12 cellular contexts compared by ENCODE assay signal in the genomic region with DNA sequence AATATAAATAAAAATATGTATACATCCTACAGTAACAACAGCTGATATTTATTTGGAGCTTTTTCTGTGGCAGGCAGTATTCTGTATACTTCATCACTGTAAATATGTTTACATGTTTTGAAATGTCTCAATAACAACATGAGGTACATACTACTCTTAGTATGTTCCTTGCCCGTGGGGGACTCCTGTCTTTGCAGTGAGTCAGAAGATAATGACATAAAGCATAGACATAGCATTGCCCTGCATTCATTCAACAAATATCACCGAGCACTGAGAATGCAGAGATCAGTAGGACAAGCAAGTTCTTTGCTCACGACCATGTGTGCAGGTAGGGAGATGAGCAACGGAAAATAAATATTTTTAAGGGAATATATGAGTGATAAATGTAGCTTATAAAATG.
A peak's percentile ranks its signal among the peaks of the same experiment; 100 is the strongest.
DNase-seq lines count a peak whose midpoint lies in the region; ATAC-seq, FAIRE-seq and TF ChIP-seq lines count a peak whose summit lies in the region.
"Had no signal": no experiment of that assay in that cellular context is flagged by ENCODE, and none has a peak within 500 bp of the region (broad histone marks: within the 10 kb centered on the region; RNA-seq: fewer than 3 reads in every experiment).

No MANE protein-coding gene starts in this region.

- POLR2A ChIA-PET in H1 (lab: Charles Lee; ENCODE audit: partially characterized antibody) = interaction anchor here (1.4 kb wide), 1 partner anchor 1902 kb away, joined by 8 read pairs; a partner anchor contains a TSS

- no peaks in the 10 kb centered on the region for H3K27me3 ChIP-seq in left ventricle myocardium inferior (ENCODE audit: low read depth)
- no peaks in the 10 kb centered on the region for H3K27me3 ChIP-seq in H1 (replicated peaks in 1 of 4; ENCODE audit: control insufficient read depth in 3 of 4, extremely low read depth in 1 of 4, insufficient read depth in 3 of 4, low read length in 3 of 4)
- no peaks in the 10 kb centered on the region for H3K27me3 ChIP-seq in small intestine (ENCODE audit: control insufficient read depth in 2 of 2, insufficient read depth in 2 of 2, low read length in 2 of 2)
- H3K27me3 ChIP-seq: BLaER1 had no signal

- no peaks in the 10 kb centered on the region for H3K79me1 ChIP-seq in H1 (ENCODE audit: low read depth, low read length)

- H2BK5ac ChIP-seq in H1 (ENCODE audit: low read depth, low read length) = no peak overlapping the region

- no peaks in the 10 kb centered on the region for H3K23me2 ChIP-seq in H1 (ENCODE audit: low read depth, low read length)

- H4K91ac ChIP-seq in H1 (replicated peaks; ENCODE audit: insufficient read length, low read length) = no peak overlapping the region

- ATAC-seq in Right ventricle myocardium superior (ENCODE audit: poor library complexity) = no peak

- peaks cover 0 to 2% of the 10 kb centered on the region in 2 experiments for H4K20me1 ChIP-seq in H1 (replicated peaks in 1 of 2; ENCODE audit: control insufficient read depth in 1 of 2, insufficient read depth in 2 of 2, low read length in 2 of 2)
- H4K20me1 ChIP-seq: BLaER1 had no signal

- no peak overlapping the region for H2BK120ac ChIP-seq in H1 (replicated peaks; ENCODE audit: low read depth, low read length)

- H3K18ac ChIP-seq in H1 (ENCODE audit: extremely low read depth, low read length) = no peak overlapping the region

- peak overlapping the region; percentile 73 for H3K4ac ChIP-seq in H1 (replicated peaks; ENCODE audit: insufficient read length, low read depth, low read length)

- TF ChIP-seq CTCF in left ventricle myocardium inferior (IDR thresholded peaks at IDR 0.05; ENCODE audit: borderline replicate concordance) = no peak
- TF ChIP-seq CTCF in VCaP (conservative IDR thresholded peaks at IDR 0.05) = no peak
- TF ChIP-seq CTCF in H1 (IDR thresholded peaks at IDR 0.05; ENCODE audit: control extremely low read depth in 1 of 3, insufficient read depth in 1 of 3, low read depth in 1 of 3, low read length in 3 of 3) = no peak

- no peak for FAIRE-seq in H1 (lab: Jason Lieb, UNC)
- peak; percentile 27 for FAIRE-seq in urothelium cell line (lab: Jason Lieb, UNC)
- no peak for FAIRE-seq in small intestine (lab: Jason Lieb, UNC)

- H3K9ac ChIP-seq in H1 (replicated peaks in 1 of 4; ENCODE audit: extremely low read depth in 1 of 4, low read depth in 3 of 4, low read length in 3 of 4) = no peak overlapping the region

- intact Hi-C loops in left ventricle myocardium inferior (cut with micrococcal nuclease) (loop anchor here (10.0 kb wide), 1 partner anchor 411 kb away; no protein-coding TSS in a partner anchor), Right ventricle myocardium superior (cut with DNase I) (loop anchor here (5.0 to 10.0 kb wide), 2 partner anchors 49 to 1899 kb away; a partner anchor contains a TSS)

- TF ChIP-seq RAD21 in H1 (IDR thresholded peaks at IDR 0.05 in 1 of 2, conservative IDR thresholded peaks at IDR 0.05 in 1 of 2; ENCODE audit: low read depth in 2 of 2, low read length in 2 of 2) = no peak

- CTCF ChIA-PET in H1 (lab: Charles Lee; ENCODE audit: partially characterized antibody) = interaction anchor here (0.7 to 3.5 kb wide), 83 partner anchors 9 to 1930 kb away, joined by 3 to 40 read pairs (median 4); no protein-coding TSS in a partner anchor

- H3K56ac ChIP-seq in H1 (replicated peaks; ENCODE audit: insufficient read length, low read depth, low read length) = no peak overlapping the region

- no peaks in the 10 kb centered on the region for H3K79me2 ChIP-seq in H1 (ENCODE audit: control insufficient read depth in 1 of 2, insufficient read depth in 2 of 2, low read length in 2 of 2)

- H3K9me3 ChIP-seq in left ventricle myocardium inferior (replicated peaks) (peaks cover 3% of the 10 kb centered on the region), H1 (ENCODE audit: insufficient read depth in 2 of 2, low read depth in 1 of 2, low read length in 1 of 2) (no peaks in the 10 kb centered on the region), small intestine (ENCODE audit: control insufficient read depth, low read depth) (no peaks in the 10 kb centered on the region)
- H3K9me3 ChIP-seq: BLaER1, HAP-1 had no signal

- H3K4me3 ChIP-seq in left ventricle myocardium inferior = no peak overlapping the region
- no peak overlapping the region for H3K4me3 ChIP-seq in H1 (ENCODE audit: extremely low read depth in 1 of 4, insufficient read depth in 2 of 4, low read depth in 3 of 4, low read length in 4 of 4)
- no peak overlapping the region for H3K4me3 ChIP-seq in small intestine (ENCODE audit: low read depth in 1 of 2, low read length in 2 of 2)
- H3K4me3 ChIP-seq: GM23338, HAP-1 had no signal

- H3K4me1 ChIP-seq in left ventricle myocardium inferior (peaks cover 41% of the 10 kb centered on the region), H1 (replicated peaks in 1 of 4; ENCODE audit: control insufficient read depth in 3 of 4, insufficient read depth in 4 of 4, low read length in 3 of 4) (no peaks in the 10 kb centered on the region), small intestine (ENCODE audit: control insufficient read depth in 2 of 2, insufficient read depth in 1 of 2, low read depth in 1 of 2, low read length in 1 of 2) (no peaks in the 10 kb centered on the region)

- no peak overlapping the region for H4K5ac ChIP-seq in H1 (ENCODE audit: insufficient read length, low read depth, low read length)

- 71% methylated on average over 4 of the region's 4 CpGs; no CpG with 5 or more reads in 1 of the 2 experiments for WGBS in H1 (ENCODE audit: extremely low coverage in 1 of 2, insufficient coverage in 1 of 2, insufficient read length in 1 of 2, insufficient replicate concordance in 2 of 2, low coverage in 1 of 2, low lambda C conversion rate in 2 of 2, missing lambda C conversion rate in 1 of 2), 2 experiments
- 50 to 71% (median 59%) methylated on average over 4 of the region's 4 CpGs for WGBS in small intestine, 3 donors

- DNase-seq in left ventricle myocardium inferior = no peak
- no peak for DNase-seq in Right ventricle myocardium superior
- no peak for DNase-seq in H1 (ENCODE audit: low read depth in 1 of 2, low spot score in 2 of 2)
- DNase-seq in urothelium cell line (ENCODE audit: low spot score) = no peak
- no peak for DNase-seq in NCI-H2029 treated with DMSO at 0.1 percent for 48 hours (lab: John Stamatoyannopoulos, UW)
- no peak for DNase-seq in hypothalamus (lab: John Stamatoyannopoulos, UW)
- DNase-seq in small intestine = no peak

- no peaks in the 10 kb centered on the region for H3K36me3 ChIP-seq in left ventricle myocardium inferior
- H3K36me3 ChIP-seq in H1 (ENCODE audit: control insufficient read depth in 2 of 4, insufficient read depth in 4 of 4, low read length in 3 of 4) = no peaks in the 10 kb centered on the region; a peak in 1 of 8 replicates
- no peaks in the 10 kb centered on the region for H3K36me3 ChIP-seq in small intestine (ENCODE audit: control insufficient read depth in 2 of 2, insufficient read depth in 2 of 2, low read length in 2 of 2)
- H3K36me3 ChIP-seq: BLaER1, HAP-1 had no signal

- no peak overlapping the region for H3K23ac ChIP-seq in H1 (ENCODE audit: insufficient read length)

- H2AK5ac ChIP-seq in H1 (ENCODE audit: low read depth, low read length) = no peak overlapping the region

- no peak overlapping the region for H2BK15ac ChIP-seq in H1 (ENCODE audit: low read length)

- no peak overlapping the region for H3K14ac ChIP-seq in H1 (ENCODE audit: insufficient read length)

- TF ChIP-seq POLR2A in H1 (IDR thresholded peaks at IDR 0.05; ENCODE audit: control extremely low read depth in 1 of 2, low read depth in 2 of 2, low read length in 2 of 2) = no peak

- no peak for TF ChIP-seq EP300 in H1 (IDR thresholded peaks at IDR 0.05; ENCODE audit: borderline replicate concordance in 1 of 2, low read depth in 2 of 2, low read length in 2 of 2)

- no peak overlapping the region for H2BK12ac ChIP-seq in H1 (ENCODE audit: low read depth, low read length)

- no peak overlapping the region for H4K8ac ChIP-seq in H1 (ENCODE audit: extremely low read depth, insufficient read depth, low read length)

- no peak overlapping the region for H3K4me2 ChIP-seq in H1 (ENCODE audit: insufficient read depth in 1 of 2, low read depth in 2 of 2, low read length in 2 of 2)
- H3K4me2 ChIP-seq: GM23338 had no signal

- H2AFZ ChIP-seq in H1 (ENCODE audit: low read length) = no peak overlapping the region

- no peak overlapping the region for H2BK20ac ChIP-seq in H1 (ENCODE audit: low read length)

- H3K27ac ChIP-seq in left ventricle myocardium inferior (replicated peaks) = peak overlapping the region; percentile 85
- H3K27ac ChIP-seq in VCaP = peak overlapping the region; percentile 86; the same call in 1 of the 2 replicates
- no peak overlapping the region for H3K27ac ChIP-seq in H1 (ENCODE audit: low read depth, low read length)
- H3K27ac ChIP-seq in small intestine (ENCODE audit: low read depth in 1 of 2, low read length in 1 of 2) = no peak overlapping the region
- H3K27ac ChIP-seq: 22Rv1 had no signal

TF ChIP-seq in H1, 55 proteins besides CTCF, POLR2A, EP300 and RAD21 (continues in another document):
- no peak for TF ChIP-seq NANOG (IDR thresholded peaks at IDR 0.05; ENCODE audit: insufficient read depth, low read depth, low read length, poor library complexity, severe bottlenecking)
- no peak for TF ChIP-seq SIN3A (conservative IDR thresholded peaks at IDR 0.05 in 1 of 2, IDR thresholded peaks at IDR 0.05 in 1 of 2; ENCODE audit: low read depth in 1 of 2, low read length in 2 of 2)
- TF ChIP-seq TAF1 (IDR thresholded peaks at IDR 0.05; ENCODE audit: low read depth, low read length) = no peak
- TF ChIP-seq, protein P1, sequence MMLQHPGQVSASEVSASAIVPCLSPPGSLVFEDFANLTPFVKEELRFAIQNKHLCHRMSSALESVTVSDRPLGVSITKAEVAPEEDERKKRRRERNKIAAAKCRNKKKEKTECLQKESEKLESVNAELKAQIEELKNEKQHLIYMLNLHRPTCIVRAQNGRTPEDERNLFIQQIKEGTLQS (IDR thresholded peaks at IDR 0.05; ENCODE audit: insufficient read depth, low read depth, low read length) = no peak
- TF ChIP-seq TBP (IDR thresholded peaks at IDR 0.05; ENCODE audit: low read depth, low read length) = no peak
- TF ChIP-seq TEAD4 (IDR thresholded peaks at IDR 0.05; ENCODE audit: low read depth, low read length) = no peak
- TF ChIP-seq HDAC6 (IDR thresholded peaks at IDR 0.05; ENCODE audit: low read depth, low read length) = no peak
- no peak for TF ChIP-seq KDM4A (IDR thresholded peaks at IDR 0.05; ENCODE audit: low read depth, low read length, severe bottlenecking)
- TF ChIP-seq NRF1 (IDR thresholded peaks at IDR 0.05; ENCODE audit: low read depth, low read length) = no peak
- TF ChIP-seq YY1 (IDR thresholded peaks at IDR 0.05; ENCODE audit: low read depth, low read length) = no peak
- no peak for TF ChIP-seq CTBP2 (IDR thresholded peaks at IDR 0.05; ENCODE audit: borderline replicate concordance, insufficient read depth, insufficient read length, low read length)
- no peak for TF ChIP-seq RXRA (IDR thresholded peaks at IDR 0.05; ENCODE audit: insufficient read depth, low read depth, low read length)
- TF ChIP-seq SIRT6 (IDR thresholded peaks at IDR 0.05; ENCODE audit: low read length) = no peak
- TF ChIP-seq CBX5 (IDR thresholded peaks at IDR 0.05; ENCODE audit: low read depth, low read length) = no peak

Comparison
In these comparisons a context has a peak if more than half of its experiments do, and no peak if none do; other contexts are left out.
1. H3K27ac ChIP-seq: peak in left ventricle myocardium inferior (single experiment) and VCaP (single experiment); none in H1 (single experiment) and small intestine (0 of 2).